Comparison of ENCODE assay signal across 8 cellular contexts in the genomic region with DNA sequence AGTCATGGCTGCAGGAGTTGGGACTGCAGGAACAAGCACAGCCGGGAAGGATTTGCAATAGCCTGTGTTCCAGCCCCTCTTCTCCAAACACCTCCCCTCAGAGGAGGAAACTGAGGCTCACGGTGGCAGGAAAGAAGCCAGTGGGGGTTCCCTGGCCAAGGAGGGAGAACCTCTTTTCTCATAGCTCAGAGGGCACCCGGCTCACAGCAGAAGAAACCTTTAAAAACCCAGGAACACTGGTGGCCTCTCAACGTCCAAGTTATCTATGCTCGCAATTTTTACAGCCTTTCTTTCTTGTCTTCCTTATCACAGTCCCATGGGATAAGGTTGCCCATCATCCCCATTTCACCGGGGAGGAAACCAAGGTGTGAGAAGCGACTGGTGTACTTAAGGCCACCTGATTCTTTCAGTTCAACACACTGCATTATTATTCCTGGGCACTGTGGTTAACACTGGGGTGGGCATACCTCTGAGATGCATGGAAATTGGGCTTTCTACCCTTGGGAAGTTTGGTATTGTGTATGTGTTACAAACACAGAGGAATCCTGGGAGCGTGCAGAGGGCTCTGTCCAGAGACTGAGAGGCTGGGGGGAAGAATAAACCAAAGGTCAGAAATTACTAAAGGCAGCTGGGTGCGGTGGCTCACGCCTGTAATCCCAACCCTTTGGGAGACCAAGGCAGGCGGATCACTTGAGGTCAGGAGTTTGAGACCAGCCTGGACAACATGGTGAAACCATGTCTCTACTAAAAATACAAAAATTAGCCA. TPM values are rescaled to one million over a fixed set of nuclear protein-coding genes. Genes with fewer than 3 reads are reported as not detected.
DNase-seq lines count a peak whose midpoint lies in the region; ATAC-seq and TF ChIP-seq lines count a peak whose summit lies in the region.

No MANE protein-coding gene starts in this region.

- H3K27me3 Mint-ChIP-seq in GM23338 (ENCODE audit: insufficient read depth, low read depth, poor library complexity) (peaks cover 6% of the 10 kb centered on the region), activated B cell treated with CpG ODN at 0.5 μM for 24 hours (peaks cover 8% of the 10 kb centered on the region)

- H3K27me3 ChIP-seq in GM23338 (ENCODE audit: insufficient read depth) (no peaks in the 10 kb centered on the region), right cardiac atrium (ENCODE audit: control insufficient read depth, insufficient read depth) (no peaks in the 10 kb centered on the region), gastrocnemius medialis (no peaks in the 10 kb centered on the region)

- H3K36me3 Mint-ChIP-seq in GM23338 (ENCODE audit: low read depth) (peaks cover 9% of the 10 kb centered on the region), activated B cell treated with CpG ODN at 0.5 μM for 24 hours (ENCODE audit: low read depth) (peaks cover 9% of the 10 kb centered on the region)

- H3K4me2 ChIP-seq in GM23338 = peak overlapping the region; percentile 92

- H4K20me1 ChIP-seq in GM23338 (replicated peaks; ENCODE audit: insufficient read depth) = no peaks in the 10 kb centered on the region; the same call in 1 of the 2 replicates

- 0 out of 2 replicates have a peak overlapping the region, but pooled peaks have one; percentile 69 for H3K27ac ChIP-seq in GM23338 (ENCODE audit: low read depth)
- peak overlapping the region; percentile 81 for H3K27ac ChIP-seq in right cardiac atrium (ENCODE audit: low read length)
- peak overlapping the region; percentile 80 to 95 (median 91) for H3K27ac ChIP-seq in gastrocnemius medialis

- H3K9me3 ChIP-seq in right cardiac atrium (ENCODE audit: control insufficient read depth, low read length) = no peaks in the 10 kb centered on the region
- H3K9me3 ChIP-seq in gastrocnemius medialis = no peaks in the 10 kb centered on the region

- H3K36me3 ChIP-seq in GM23338 (ENCODE audit: insufficient read depth) (no peaks in the 10 kb centered on the region), gastrocnemius medialis (peaks cover 0 to 10% of the 10 kb centered on the region in 2 donors)

- CTCF ChIA-PET in activated B cell treated with CpG ODN at 0.5 μM for 24 hours (lab: Charles Lee) = interaction anchor here (1.6 kb wide), 1 partner anchor 18 kb away, joined by 5 read pairs; no protein-coding TSS in a partner anchor

- H3K4me3 ChIP-seq in GM23338 (peak overlapping the region; percentile 95), right cardiac atrium (ENCODE audit: low read length) (peak overlapping the region; percentile 98), gastrocnemius medialis (peak overlapping the region; percentile 73 to 95 (median 87))

- peak overlapping the region; percentile 100 for H2AFZ ChIP-seq in GM23338

- H3K27ac Mint-ChIP-seq in GM23338 = no peak overlapping the region; the same call in 1 of the 2 replicates
- H3K27ac Mint-ChIP-seq in activated B cell treated with CpG ODN at 0.5 μM for 24 hours = no peak overlapping the region

- in situ Hi-C loops in gastrocnemius medialis (cut with MboI; ENCODE audit: low sequenced_read_pairs in 4 of 4) = no loop called here

- no peak for TF ChIP-seq POLR2A in gastrocnemius medialis (IDR thresholded peaks at IDR 0.05)

- peaks cover 19% of the 10 kb centered on the region for H3K4me1 Mint-ChIP-seq in GM23338
- peaks cover 17% of the 10 kb centered on the region for H3K4me1 Mint-ChIP-seq in activated B cell treated with CpG ODN at 0.5 μM for 24 hours

- ATAC-seq in GM23338 (no peak), activated B cell treated with CpG ODN at 0.5 μM for 24 hours (ENCODE audit: low read depth) (no peak), right cardiac atrium (no peak), gastrocnemius medialis (peak in 1 of 2 donors; percentile 55), HG03196 (IDR thresholded peaks at IDR 0.05; ENCODE audit: unreplicated experiment) (no peak)

- intact Hi-C loops in activated B cell treated with CpG ODN at 0.5 μM for 24 hours (cut with micrococcal nuclease) (loop anchor here (1.0 kb wide), 2 partner anchors 18 to 88 kb away; no protein-coding TSS in a partner anchor), right cardiac atrium (cut with DNase I) (loop anchor here in 1 of 4 donors (10.0 kb wide), 1 partner anchor 107 kb away; a partner anchor contains a TSS), gastrocnemius medialis (cut with DNase I; ENCODE audit: low total_unique reads) (loop anchor here (1.0 kb wide), 1 partner anchor 18 kb away; no protein-coding TSS in a partner anchor)

- H3K9me2 ChIP-seq in GM23338 (ENCODE audit: insufficient read depth) = no peaks in the 10 kb centered on the region

- TF ChIP-seq CTCF in GM23338 (conservative IDR thresholded peaks at IDR 0.05; ENCODE audit: low read depth in 2 of 2) = no peak
- TF ChIP-seq CTCF in activated B cell treated with CpG ODN at 0.5 μM for 24 hours (IDR thresholded peaks at IDR 0.05) = no peak
- TF ChIP-seq CTCF in gastrocnemius medialis (IDR thresholded peaks at IDR 0.05 in 4 of 5, conservative IDR thresholded peaks at IDR 0.05 in 1 of 5) = peak in 1 of 5 experiments; percentile 4

- H3K4me3 Mint-ChIP-seq in GM23338 = peak overlapping the region; percentile 88
- peak overlapping the region; percentile 85 for H3K4me3 Mint-ChIP-seq in activated B cell treated with CpG ODN at 0.5 μM for 24 hours

- H3K9me3 Mint-ChIP-seq in GM23338 (no peaks in the 10 kb centered on the region), activated B cell treated with CpG ODN at 0.5 μM for 24 hours (no peaks in the 10 kb centered on the region)

- POLR2A ChIA-PET in activated B cell treated with CpG ODN at 0.5 μM for 24 hours (lab: Charles Lee) = interaction anchor here (1.0 to 1.6 kb wide), 3 partner anchors 18 to 134 kb away, joined by 3 to 24 read pairs (median 4); no protein-coding TSS in a partner anchor

- peaks cover 17% of the 10 kb centered on the region for H3K79me2 ChIP-seq in GM23338 (replicated peaks; ENCODE audit: insufficient read depth)

- H3K4me1 ChIP-seq in GM23338 (ENCODE audit: insufficient read depth) (peaks cover 3% of the 10 kb centered on the region; the same call in 1 of the 2 replicates), right cardiac atrium (ENCODE audit: control insufficient read depth, insufficient read depth, low read length) (peaks cover 7% of the 10 kb centered on the region), gastrocnemius medialis (peaks cover 15 to 18% of the 10 kb centered on the region in 2 donors)

- 36% methylated on average over 11 of the region's 11 CpGs for WGBS in right cardiac atrium

- DNase-seq in GM23338 (ENCODE audit: low spot score) = no peak
- DNase-seq in activated B cell treated with CpG ODN at 0.5 μM for 24 hours = no peak
- DNase-seq in right cardiac atrium = peak in 1 of 3 donors; percentile 21
- no peak for DNase-seq in gastrocnemius medialis
- no peak for DNase-seq in NOMO-1 (lab: John Stamatoyannopoulos, UW; ENCODE audit: unreplicated experiment in 2 of 2)
- DNase-seq in islet precursor cell = no peak
- DNase-seq in NCI-H510A treated with DMSO at 0.1 percent for 48 hours (lab: John Stamatoyannopoulos, UW) = no peak

- 0 out of 2 replicates have a peak, but pooled peaks cover 6% of the 10 kb centered on the region for H3F3A ChIP-seq in GM23338 (replicated peaks; ENCODE audit: low read depth)

TF ChIP-seq in GM23338, 12 proteins besides CTCF, POLR2A, EP300 and RAD21 (continues in another document):
- TF ChIP-seq POLR2AphosphoS5 (IDR thresholded peaks at IDR 0.05; ENCODE audit: low read depth) = no peak
- TF ChIP-seq EZH2phosphoT487 (IDR thresholded peaks at IDR 0.05; ENCODE audit: unreplicated experiment) = no peak
- no peak for TF ChIP-seq EZH2 (IDR thresholded peaks at IDR 0.05; ENCODE audit: low read depth, unreplicated experiment)
- no peak for TF ChIP-seq ZNF331 (CRISPR knock-in tag; IDR thresholded peaks at IDR 0.05; ENCODE audit: low read depth)
- no peak for TF ChIP-seq ZNF114 (CRISPR knock-in tag; IDR thresholded peaks at IDR 0.05)
- no peak for TF ChIP-seq CREB1 (CRISPR knock-in tag; IDR thresholded peaks at IDR 0.05; ENCODE audit: low read depth)

RNA-seq across cellular contexts. Expression of a gene that starts 0.8 kb away (rescaled TPM):
- total RNA-seq in GM23338 (2014; rRNA removed; shearing (Covaris generic)) = 18.5 and 20.3 TPM in 2 replicates
- polyA plus RNA-seq in GM23338 (2016; fragmentation: Nextera tagmentation; extraction: Ambion mirVana) (3.9 and 4.1 TPM in 2 replicates), right cardiac atrium (15.2 TPM)
- total RNA-seq in activated B cell treated with CpG ODN at 0.5 μM for 24 hours (9.1 and 9.3 TPM in 2 replicates), right cardiac atrium (10 to 100 TPM; 22.9 to 25.1 (median 24.8) TPM), gastrocnemius medialis (10 to 100 TPM in 2 of 4 donors, 1 to 10 TPM in 2; 9.1 to 12.7 (median 10.3) TPM)

RNA-seq across cellular contexts. Expression of a gene that starts 25.7 kb away (rescaled TPM):
- 78.5 and 80.2 TPM in 2 replicates for total RNA-seq in GM23338 (2014; rRNA removed; shearing (Covaris generic))
- polyA plus RNA-seq in GM23338 (2016; fragmentation: Nextera tagmentation; extraction: Ambion mirVana) (32.6 and 36.0 TPM in 2 replicates), right cardiac atrium (36.1 TPM)
- total RNA-seq in activated B cell treated with CpG ODN at 0.5 μM for 24 hours (99.6 and 117 TPM in 2 replicates), right cardiac atrium (10 to 100 TPM; 46.6 to 64.9 (median 49.8) TPM), gastrocnemius medialis (10 to 100 TPM; 42.8 to 90.0 (median 57.0) TPM)

RNA-seq across cellular contexts. Expression of a gene that starts 25.9 kb away (rescaled TPM):
- 2.2 and 2.7 TPM in 2 replicates for total RNA-seq in GM23338 (2014; rRNA removed; shearing (Covaris generic))
- polyA plus RNA-seq in GM23338 (2016; fragmentation: Nextera tagmentation; extraction: Ambion mirVana) = 4.4 and 5.2 TPM in 2 replicates
- 6.2 and 8.8 TPM in 2 replicates for total RNA-seq in activated B cell treated with CpG ODN at 0.5 μM for 24 hours
- 1 to 10 TPM in 2 of 4 donors, under 1 TPM in 2; 0.51 to 1.5 (median 0.92) TPM for total RNA-seq in right cardiac atrium
- 0.95 TPM for polyA plus RNA-seq in right cardiac atrium
- 1 to 10 TPM in 2 of 4 donors, under 1 TPM in 1, not detected in 1; 0.73 to 5.8 (median 1.7) TPM for total RNA-seq in gastrocnemius medialis

RNA-seq across cellular contexts. Expression of a gene that starts 39.6 kb away (rescaled TPM):
- total RNA-seq in GM23338 (2014; rRNA removed; shearing (Covaris generic)) = 27.0 and 31.3 TPM in 2 replicates
- polyA plus RNA-seq in GM23338 (2016; fragmentation: Nextera tagmentation; extraction: Ambion mirVana) (26.9 and 28.1 TPM in 2 replicates), right cardiac atrium (23.6 TPM)
- total RNA-seq in activated B cell treated with CpG ODN at 0.5 μM for 24 hours (45.3 and 51.4 TPM in 2 replicates), right cardiac atrium (10 to 100 TPM; 17.3 to 22.2 (median 18.7) TPM), gastrocnemius medialis (10 to 100 TPM in 3 of 4 donors, 1 to 10 TPM in 1; 8.8 to 30.0 (median 21.6) TPM)
